ENCODE assay signal across 21 cellular contexts in genomic region chr12:81365284-81365683, GRCh38.
DNase-seq lines count a peak whose midpoint lies in the region; ATAC-seq, FAIRE-seq and TF ChIP-seq lines count a peak whose summit lies in the region.
"Had no signal": no experiment of that assay in that cellular context is flagged by ENCODE, and none has a peak within 500 bp of the region (broad histone marks: within the 10 kb centered on the region; RNA-seq: fewer than 3 reads in every experiment).

No MANE protein-coding gene starts in this region.

- peak; percentile 60 for FAIRE-seq in D721Med (lab: Jason Lieb, UNC)
- FAIRE-seq: A549, GM12891, GM18507, H1 had no signal

- CTCF ChIA-PET in A673 (lab: Charles Lee), result no interaction called here

- H3K27ac ChIP-seq in A673 (ENCODE audit: low read depth, low read length, poor library complexity, severe bottlenecking) (no peak overlapping the region), angular gyrus (ENCODE audit: low read depth, low read length) (peak overlapping the region; percentile 30)
- H3K27ac ChIP-seq: A549; BLaER1 treated with 17β-estradiol and CSF1 and Interleukin-3, amounts not matched to agents 10 nM and 100 nM; GM23248 had no signal

- no peak for ATAC-seq in GM19397 (IDR thresholded peaks at IDR 0.05; ENCODE audit: unreplicated experiment)
- no peak for ATAC-seq in GM21786 (IDR thresholded peaks at IDR 0.05; ENCODE audit: unreplicated experiment)
- ATAC-seq: A549, HCT116 had no signal

- POLR2A ChIA-PET in A673 (lab: Charles Lee; ENCODE audit: low non-redundant PET), result no interaction called here

- H3K4me1 ChIP-seq in A673 (ENCODE audit: insufficient read depth, low read length, poor library complexity, severe bottlenecking), result no peaks in the 10 kb centered on the region
- H3K4me1 ChIP-seq: A549; BLaER1 treated with 17β-estradiol and CSF1 and Interleukin-3, amounts not matched to agents 10 nM and 100 nM had no signal

- no TSS peak for BruUV-seq in A673 (replicated peaks; lab: Mats Ljungman, UMichigan)

- no peaks in the 10 kb centered on the region for H3K9me3 ChIP-seq in A673 (ENCODE audit: low read depth, low read length, poor library complexity, severe bottlenecking)
- H3K9me3 ChIP-seq: A549; BLaER1 treated with 17β-estradiol and CSF1 and Interleukin-3, amounts not matched to agents 10 nM and 100 nM had no signal

- intact Hi-C loops in A673 (cut with micrococcal nuclease; ENCODE audit: unreplicated experiment), result loop anchor here (1.0 kb wide), 1 partner anchor 71 kb away; no protein-coding TSS in a partner anchor

- H3K4me3 ChIP-seq in A673 (ENCODE audit: low read depth, low read length, poor library complexity, severe bottlenecking), result no peak overlapping the region
- H3K4me3 ChIP-seq: A549; BLaER1 treated with 17β-estradiol and CSF1 and Interleukin-3, amounts not matched to agents 10 nM and 100 nM; GM23248 had no signal

- TF ChIP-seq CTCF in A673 (conservative IDR thresholded peaks at IDR 0.05; ENCODE audit: low read depth, low read length), result no peak
- TF ChIP-seq CTCF in D721Med (IDR thresholded peaks at IDR 0.05; ENCODE audit: insufficient read depth, missing control alignments), result no peak

- peak; percentile 37 for DNase-seq in A673 (ENCODE audit: low spot score)
- DNase-seq in D721Med (ENCODE audit: insufficient read length, low spot score), result no peak
- DNase-seq in superior temporal gyrus (ENCODE audit: extremely low spot score), result peak; percentile 40
- DNase-seq in NCI-H345 treated with DMSO at 0.1 percent for 48 hours (lab: John Stamatoyannopoulos, UW; ENCODE audit: unreplicated experiment), result no peak
- DNase-seq: 8988T; CD4-positive, alpha-beta T cell; CD8-positive, alpha-beta memory T cell; DMS53; DMS79 treated with DMSO at 0.1 percent for 48 hours; GF-D8; GM23248; H7 had no signal

- no peaks in the 10 kb centered on the region for H3K36me3 ChIP-seq in A673 (ENCODE audit: insufficient read depth, low read length, poor library complexity, severe bottlenecking)
- H3K36me3 ChIP-seq: BLaER1 treated with 17β-estradiol and CSF1 and Interleukin-3, amounts not matched to agents 10 nM and 100 nM had no signal

- H3K27me3 ChIP-seq in A673 (replicated peaks; ENCODE audit: insufficient read depth, low read depth, low read length, poor library complexity), result no peaks in the 10 kb centered on the region
- H3K27me3 ChIP-seq: BLaER1 treated with 17β-estradiol and CSF1 and Interleukin-3, amounts not matched to agents 10 nM and 100 nM had no signal

Comparison
In these comparisons a context has a peak if more than half of its experiments do, and no peak if none do; other contexts are left out.
1. DNase-seq: peak in A673 (single experiment) and superior temporal gyrus (single experiment); none in D721Med (single experiment) and NCI-H345 treated with DMSO at 0.1 percent for 48 hours (single experiment).